1 cellular context compared by ENCODE assay signal in the genomic region with DNA sequence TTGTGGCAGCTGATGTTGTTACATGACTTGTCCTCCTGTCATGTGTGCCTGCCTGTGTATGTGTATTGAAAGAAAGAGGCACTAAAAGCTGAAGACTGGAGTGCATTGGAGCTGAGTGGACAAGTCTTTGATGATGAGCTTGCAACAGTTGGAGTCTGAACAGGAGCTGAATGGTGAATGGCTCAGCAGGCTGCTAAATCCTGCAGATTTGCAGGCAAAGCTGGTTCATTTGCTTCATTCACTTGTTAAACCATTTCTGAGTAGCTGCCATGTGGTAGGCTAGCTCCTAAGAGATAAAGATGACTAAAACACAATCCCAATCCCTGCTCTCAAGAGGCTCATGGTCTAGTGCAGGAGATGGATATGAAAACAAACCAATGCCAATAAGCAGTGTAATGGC.
TF ChIP-seq lines count a peak whose summit lies in the region.

No MANE protein-coding gene starts in this region.

TF ChIP-seq in WTC11, 78 proteins besides CTCF, POLR2A, EP300 and RAD21 (continued from another document):
- TF ChIP-seq SOX15 (CRISPR knock-in tag; IDR thresholded peaks at IDR 0.05) = no peak
- TF ChIP-seq, protein P1, sequence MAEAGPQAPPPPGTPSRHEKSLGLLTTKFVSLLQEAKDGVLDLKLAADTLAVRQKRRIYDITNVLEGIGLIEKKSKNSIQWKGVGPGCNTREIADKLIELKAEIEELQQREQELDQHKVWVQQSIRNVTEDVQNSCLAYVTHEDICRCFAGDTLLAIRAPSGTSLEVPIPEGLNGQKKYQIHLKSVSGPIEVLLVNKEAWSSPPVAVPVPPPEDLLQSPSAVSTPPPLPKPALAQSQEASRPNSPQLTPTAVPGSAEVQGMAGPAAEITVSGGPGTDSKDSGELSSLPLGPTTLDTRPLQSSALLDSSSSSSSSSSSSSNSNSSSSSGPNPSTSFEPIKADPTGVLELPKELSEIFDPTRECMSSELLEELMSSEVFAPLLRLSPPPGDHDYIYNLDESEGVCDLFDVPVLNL (CRISPR knock-in tag; IDR thresholded peaks at IDR 0.05; ENCODE audit: borderline replicate concordance, low read depth) = no peak
- TF ChIP-seq ZBTB21 (CRISPR knock-in tag; IDR thresholded peaks at IDR 0.05; ENCODE audit: borderline replicate concordance) = no peak
- TF ChIP-seq, protein P2, sequence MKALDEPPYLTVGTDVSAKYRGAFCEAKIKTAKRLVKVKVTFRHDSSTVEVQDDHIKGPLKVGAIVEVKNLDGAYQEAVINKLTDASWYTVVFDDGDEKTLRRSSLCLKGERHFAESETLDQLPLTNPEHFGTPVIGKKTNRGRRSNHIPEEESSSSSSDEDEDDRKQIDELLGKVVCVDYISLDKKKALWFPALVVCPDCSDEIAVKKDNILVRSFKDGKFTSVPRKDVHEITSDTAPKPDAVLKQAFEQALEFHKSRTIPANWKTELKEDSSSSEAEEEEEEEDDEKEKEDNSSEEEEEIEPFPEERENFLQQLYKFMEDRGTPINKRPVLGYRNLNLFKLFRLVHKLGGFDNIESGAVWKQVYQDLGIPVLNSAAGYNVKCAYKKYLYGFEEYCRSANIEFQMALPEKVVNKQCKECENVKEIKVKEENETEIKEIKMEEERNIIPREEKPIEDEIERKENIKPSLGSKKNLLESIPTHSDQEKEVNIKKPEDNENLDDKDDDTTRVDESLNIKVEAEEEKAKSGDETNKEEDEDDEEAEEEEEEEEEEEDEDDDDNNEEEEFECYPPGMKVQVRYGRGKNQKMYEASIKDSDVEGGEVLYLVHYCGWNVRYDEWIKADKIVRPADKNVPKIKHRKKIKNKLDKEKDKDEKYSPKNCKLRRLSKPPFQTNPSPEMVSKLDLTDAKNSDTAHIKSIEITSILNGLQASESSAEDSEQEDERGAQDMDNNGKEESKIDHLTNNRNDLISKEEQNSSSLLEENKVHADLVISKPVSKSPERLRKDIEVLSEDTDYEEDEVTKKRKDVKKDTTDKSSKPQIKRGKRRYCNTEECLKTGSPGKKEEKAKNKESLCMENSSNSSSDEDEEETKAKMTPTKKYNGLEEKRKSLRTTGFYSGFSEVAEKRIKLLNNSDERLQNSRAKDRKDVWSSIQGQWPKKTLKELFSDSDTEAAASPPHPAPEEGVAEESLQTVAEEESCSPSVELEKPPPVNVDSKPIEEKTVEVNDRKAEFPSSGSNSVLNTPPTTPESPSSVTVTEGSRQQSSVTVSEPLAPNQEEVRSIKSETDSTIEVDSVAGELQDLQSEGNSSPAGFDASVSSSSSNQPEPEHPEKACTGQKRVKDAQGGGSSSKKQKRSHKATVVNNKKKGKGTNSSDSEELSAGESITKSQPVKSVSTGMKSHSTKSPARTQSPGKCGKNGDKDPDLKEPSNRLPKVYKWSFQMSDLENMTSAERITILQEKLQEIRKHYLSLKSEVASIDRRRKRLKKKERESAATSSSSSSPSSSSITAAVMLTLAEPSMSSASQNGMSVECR (CRISPR knock-in tag; IDR thresholded peaks at IDR 0.05; ENCODE audit: borderline replicate concordance) = no peak
- TF ChIP-seq, protein P3, sequence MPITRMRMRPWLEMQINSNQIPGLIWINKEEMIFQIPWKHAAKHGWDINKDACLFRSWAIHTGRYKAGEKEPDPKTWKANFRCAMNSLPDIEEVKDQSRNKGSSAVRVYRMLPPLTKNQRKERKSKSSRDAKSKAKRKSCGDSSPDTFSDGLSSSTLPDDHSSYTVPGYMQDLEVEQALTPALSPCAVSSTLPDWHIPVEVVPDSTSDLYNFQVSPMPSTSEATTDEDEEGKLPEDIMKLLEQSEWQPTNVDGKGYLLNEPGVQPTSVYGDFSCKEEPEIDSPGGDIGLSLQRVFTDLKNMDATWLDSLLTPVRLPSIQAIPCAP (CRISPR knock-in tag; IDR thresholded peaks at IDR 0.05) = no peak
